Comparison of ENCODE assay signal across 15 cellular contexts in the genomic region with DNA sequence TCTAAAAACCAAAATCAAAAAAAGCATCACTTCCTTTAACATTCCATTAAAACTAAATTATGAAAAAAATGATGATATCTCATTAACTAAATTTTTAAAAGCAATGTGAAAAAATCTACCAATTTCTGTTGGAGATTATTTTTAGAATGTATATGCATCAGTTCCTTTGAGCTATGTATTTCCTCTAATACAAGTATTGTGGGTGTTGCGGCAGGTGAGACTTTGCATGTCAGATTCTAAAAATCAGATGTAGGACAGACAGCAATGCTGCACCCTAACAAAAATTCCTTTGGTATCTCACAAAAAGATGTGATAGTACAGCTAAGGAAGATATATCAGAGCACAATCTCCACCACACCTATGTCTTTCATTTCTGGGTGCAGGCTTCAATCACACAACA. TPM values are rescaled to one million over a fixed set of nuclear protein-coding genes. Genes with fewer than 3 reads are reported as not detected.
DNase-seq lines count a peak whose midpoint lies in the region; ATAC-seq and TF ChIP-seq lines count a peak whose summit lies in the region.
"Had no signal": no experiment of that assay in that cellular context is flagged by ENCODE, and none has a peak within 500 bp of the region (broad histone marks: within the 10 kb centered on the region; RNA-seq: fewer than 3 reads in every experiment).

No MANE protein-coding gene starts in this region.

- H3K9me3 Mint-ChIP-seq in glutamatergic neuron (ENCODE audit: unreplicated experiment), result peaks cover 1% of the 10 kb centered on the region
- H3K9me3 Mint-ChIP-seq in activated T-helper 1 cell treated with anti-CD3 and anti-CD28 coated beads, Interleukin-12 subunit alpha, Interleukin-12 subunit beta, Interleukin-2, Interleukin-4 antibody, amounts not matched to agents 30 ng/mL and 10 ng/mL and 1 ng/mL, durations not matched to agents 14 hours and 24 hours and 36 hours, result no peaks in the 10 kb centered on the region
- H3K9me3 Mint-ChIP-seq: GM23338 had no signal

- H3K36me3 Mint-ChIP-seq in T-helper 17 cell (ENCODE audit: low read depth), result no peaks in the 10 kb centered on the region
- H3K36me3 Mint-ChIP-seq in glutamatergic neuron (ENCODE audit: unreplicated experiment), result no peaks in the 10 kb centered on the region
- H3K36me3 Mint-ChIP-seq in activated T-helper 1 cell treated with anti-CD3 and anti-CD28 coated beads, Interleukin-12 subunit alpha, Interleukin-12 subunit beta, Interleukin-2, Interleukin-4 antibody, amounts not matched to agents 30 ng/mL and 10 ng/mL and 1 ng/mL, durations not matched to agents 14 hours and 24 hours and 36 hours (ENCODE audit: low read depth), result peaks cover 32% of the 10 kb centered on the region

- peak overlapping the region; percentile 60 for H3K4me3 ChIP-seq in GM12865 (ENCODE audit: low read depth, low read length)
- H3K4me3 ChIP-seq: GM23338 had no signal

- ATAC-seq in GM21360 (IDR thresholded peaks at IDR 0.05; ENCODE audit: unreplicated experiment) (peak; percentile 50), HG03060 (IDR thresholded peaks at IDR 0.05; ENCODE audit: low read depth, unreplicated experiment) (peak; percentile 40), T-helper 17 cell (no peak)
- ATAC-seq: GM23338 had no signal

- no peaks in the 10 kb centered on the region for H3K9me3 ChIP-seq in T-helper 17 cell (ENCODE audit: control insufficient read depth, low read length, poor library complexity, severe bottlenecking)

- intact Hi-C loops in activated T-helper 1 cell treated with anti-CD3 and anti-CD28 coated beads, Interleukin-12 subunit alpha, Interleukin-12 subunit beta, Interleukin-2, Interleukin-4 antibody, amounts not matched to agents 30 ng/mL and 10 ng/mL and 1 ng/mL, durations not matched to agents 14 hours and 24 hours and 36 hours (cut with micrococcal nuclease), result loop anchor here (1.0 to 10.0 kb wide), 2 partner anchors 7 to 283 kb away; no protein-coding TSS in a partner anchor

- H3K4me1 Mint-ChIP-seq in T-helper 17 cell (peaks cover 49% of the 10 kb centered on the region), glutamatergic neuron (ENCODE audit: low read depth, unreplicated experiment) (peaks cover 15% of the 10 kb centered on the region)
- peaks cover 75% of the 10 kb centered on the region for H3K4me1 Mint-ChIP-seq in activated T-helper 1 cell treated with anti-CD3 and anti-CD28 coated beads, Interleukin-12 subunit alpha, Interleukin-12 subunit beta, Interleukin-2, Interleukin-4 antibody, amounts not matched to agents 30 ng/mL and 10 ng/mL and 1 ng/mL, durations not matched to agents 14 hours and 24 hours and 36 hours (ENCODE audit: low read depth)

- TF ChIP-seq CTCF in GM12865 (IDR thresholded peaks at IDR 0.05; ENCODE audit: insufficient read depth, low read depth, low read length, missing control alignments), result no peak
- no peak for TF ChIP-seq CTCF in glutamatergic neuron (IDR thresholded peaks at IDR 0.05; ENCODE audit: partially characterized antibody, unreplicated experiment)

- peak; percentile 69 for DNase-seq in GM12865 (ENCODE audit: low read depth)
- no peak for DNase-seq in T-helper 17 cell
- no peak for DNase-seq in NOMO-1 (lab: John Stamatoyannopoulos, UW; ENCODE audit: unreplicated experiment in 2 of 2)
- DNase-seq in NCI-H510A treated with DMSO at 0.1 percent for 48 hours (lab: John Stamatoyannopoulos, UW), result no peak
- no peak for DNase-seq in glutamatergic neuron
- no peak for DNase-seq in activated T-helper 1 cell treated with anti-CD3 and anti-CD28 coated beads, Interleukin-12 subunit alpha, Interleukin-12 subunit beta, Interleukin-2, Interleukin-4 antibody, amounts not matched to agents 30 ng/mL and 10 ng/mL and 1 ng/mL, durations not matched to agents 14 hours and 24 hours and 36 hours (ENCODE audit: low spot score)
- DNase-seq: activated CD4-positive, CD25-positive, alpha-beta regulatory T cell treated with anti-CD3 and anti-CD28 coated beads, Interleukin-2, amount 50 U/mL, for 72 hours; AML-193; aorta; foreskin melanocyte; kidney glomerular epithelial cell; NCI-H1105 had no signal

- no peaks in the 10 kb centered on the region for H3K27me3 Mint-ChIP-seq in T-helper 17 cell
- H3K27me3 Mint-ChIP-seq in glutamatergic neuron (ENCODE audit: unreplicated experiment), result no peaks in the 10 kb centered on the region
- no peaks in the 10 kb centered on the region for H3K27me3 Mint-ChIP-seq in activated T-helper 1 cell treated with anti-CD3 and anti-CD28 coated beads, Interleukin-12 subunit alpha, Interleukin-12 subunit beta, Interleukin-2, Interleukin-4 antibody, amounts not matched to agents 30 ng/mL and 10 ng/mL and 1 ng/mL, durations not matched to agents 14 hours and 24 hours and 36 hours (ENCODE audit: insufficient read depth)

- H3K4me3 Mint-ChIP-seq in T-helper 17 cell (no peak overlapping the region), glutamatergic neuron (ENCODE audit: unreplicated experiment) (no peak overlapping the region)
- no peak overlapping the region for H3K4me3 Mint-ChIP-seq in activated T-helper 1 cell treated with anti-CD3 and anti-CD28 coated beads, Interleukin-12 subunit alpha, Interleukin-12 subunit beta, Interleukin-2, Interleukin-4 antibody, amounts not matched to agents 30 ng/mL and 10 ng/mL and 1 ng/mL, durations not matched to agents 14 hours and 24 hours and 36 hours
- H3K4me3 Mint-ChIP-seq: GM23338 had no signal

- H3K27ac Mint-ChIP-seq in T-helper 17 cell (peak overlapping the region; percentile 24), glutamatergic neuron (ENCODE audit: unreplicated experiment) (no peak overlapping the region)
- no peak overlapping the region for H3K27ac Mint-ChIP-seq in activated T-helper 1 cell treated with anti-CD3 and anti-CD28 coated beads, Interleukin-12 subunit alpha, Interleukin-12 subunit beta, Interleukin-2, Interleukin-4 antibody, amounts not matched to agents 30 ng/mL and 10 ng/mL and 1 ng/mL, durations not matched to agents 14 hours and 24 hours and 36 hours
- H3K27ac Mint-ChIP-seq: GM23338 had no signal

RNA-seq across cellular contexts. Expression of a gene that starts 6.8 kb away (rescaled TPM):
- total RNA-seq in T-helper 17 cell (100 to 1,000 TPM; 108 TPM), glutamatergic neuron (ENCODE audit: unreplicated experiment) (30.6 TPM)
- 223 and 242 TPM in 2 replicates for total RNA-seq in activated T-helper 1 cell treated with anti-CD3 and anti-CD28 coated beads, Interleukin-12 subunit alpha, Interleukin-12 subunit beta, Interleukin-2, Interleukin-4 antibody, amounts not matched to agents 30 ng/mL and 10 ng/mL and 1 ng/mL, durations not matched to agents 14 hours and 24 hours and 36 hours

RNA-seq across cellular contexts. Expression of a gene that starts 51.7 kb away (rescaled TPM):
- total RNA-seq in T-helper 17 cell (10 to 100 TPM; 27.2 to 28.4 TPM), glutamatergic neuron (ENCODE audit: unreplicated experiment) (36.3 TPM)
- 9.6 and 10.2 TPM in 2 replicates for total RNA-seq in activated T-helper 1 cell treated with anti-CD3 and anti-CD28 coated beads, Interleukin-12 subunit alpha, Interleukin-12 subunit beta, Interleukin-2, Interleukin-4 antibody, amounts not matched to agents 30 ng/mL and 10 ng/mL and 1 ng/mL, durations not matched to agents 14 hours and 24 hours and 36 hours
